In the genomic region with DNA sequence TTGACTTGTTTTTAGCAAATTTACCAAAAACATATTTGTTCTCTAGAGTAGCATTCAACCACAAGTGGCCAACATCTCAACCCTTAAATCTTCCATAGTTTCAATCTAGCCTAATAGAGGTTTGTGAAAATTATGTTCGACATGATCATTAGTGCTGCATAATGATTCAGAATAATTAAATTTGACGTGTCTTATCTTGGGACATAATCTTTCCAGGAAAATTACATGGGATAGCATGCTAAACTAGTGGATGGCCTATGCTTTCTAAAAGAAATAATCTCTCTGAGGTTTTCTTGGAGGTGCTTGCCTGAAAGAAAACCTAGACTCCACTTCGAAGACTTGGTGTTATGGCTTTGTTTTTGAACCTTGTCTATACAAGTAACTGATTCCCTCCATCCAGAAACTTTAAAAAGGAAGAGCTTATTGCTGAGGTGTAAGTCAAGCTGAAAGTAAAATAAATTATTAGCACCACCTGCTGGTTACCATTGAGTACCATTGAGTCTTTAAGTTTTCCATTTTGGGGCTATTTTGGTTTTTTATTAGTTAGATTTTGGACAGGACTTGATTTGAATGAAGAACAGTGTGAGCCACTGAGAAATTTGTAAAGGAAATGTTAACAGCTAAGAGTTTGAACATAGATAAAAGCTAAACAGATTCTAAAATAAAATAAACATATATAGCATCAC, we compare ENCODE assay signal across 8 cellular contexts. TPM values are rescaled to one million over a fixed set of nuclear protein-coding genes. Genes with fewer than 3 reads are reported as not detected.
A peak's percentile ranks its signal among the peaks of the same experiment; 100 is the strongest.
DNase-seq lines count a peak whose midpoint lies in the region; ATAC-seq and TF ChIP-seq lines count a peak whose summit lies in the region.

No MANE protein-coding gene starts in this region.

- H3K36me3 ChIP-seq in neuronal stem cell (replicated peaks in 1 of 2; ENCODE audit: control insufficient read depth in 2 of 2, insufficient read depth in 2 of 2, low read length in 2 of 2): peaks cover 19 to 84% of the 10 kb centered on the region in 2 donors

- no peak overlapping the region for H3K18ac ChIP-seq in neuronal stem cell (ENCODE audit: low read length)

- no peak overlapping the region for H4K91ac ChIP-seq in neuronal stem cell (ENCODE audit: low read depth, low read length, poor library complexity)

- H3K4me3 ChIP-seq in neuronal stem cell (ENCODE audit: low read length in 2 of 2): no peak overlapping the region

- no peak overlapping the region for H3K4me3 Mint-ChIP-seq in activated CD8-positive, alpha-beta T cell treated with anti-CD3 and anti-CD28 coated beads, Interleukin-2, amount 10 ng/mL, durations not matched to agents 7 days and 5 days

- CTCF ChIA-PET in activated CD8-positive, alpha-beta T cell treated with anti-CD3 and anti-CD28 coated beads, Interleukin-2, amount 10 ng/mL, durations not matched to agents 7 days and 5 days (lab: Charles Lee): interaction anchor here (0.6 to 3.5 kb wide), 47 partner anchors 9 to 459 kb away, joined by 3 to 61 read pairs (median 4); no protein-coding TSS in a partner anchor

- no peak overlapping the region for H4K8ac ChIP-seq in neuronal stem cell (ENCODE audit: low read depth, low read length)

- no CpG with 5 or more reads among the region's 3 CpGs for WGBS in neuronal stem cell (ENCODE audit: extremely low coverage in 2 of 2, insufficient read length in 2 of 2, insufficient replicate concordance in 1 of 2), 2 donors

- H3K4me2 ChIP-seq in neuronal stem cell (ENCODE audit: insufficient read depth, low read length, poor library complexity, severe bottlenecking): no peak overlapping the region

- peak; percentile 5 to 48 for DNase-seq in NCI-H2081 (lab: John Stamatoyannopoulos, UW)
- no peak for DNase-seq in NCI-H2081 treated with DMSO at 0.1 percent for 48 hours (lab: John Stamatoyannopoulos, UW)
- no peak for DNase-seq in activated CD8-positive, alpha-beta T cell treated with anti-CD3 and anti-CD28 coated beads, Interleukin-2, amount 10 ng/mL, durations not matched to agents 7 days and 5 days
- DNase-seq in left lobe of liver (ENCODE audit: low spot score): no peak
- no peak for DNase-seq in GM19240 (ENCODE audit: insufficient read length, low spot score)
- no peak for DNase-seq in neuronal stem cell (ENCODE audit: low spot score)
- no peak for DNase-seq in NCI-H226

- no peak overlapping the region for H2BK5ac ChIP-seq in neuronal stem cell (ENCODE audit: low read length)

- no peaks in the 10 kb centered on the region for H3K79me1 ChIP-seq in neuronal stem cell (ENCODE audit: low read depth, low read length)

- H3K4me1 Mint-ChIP-seq in activated CD8-positive, alpha-beta T cell treated with anti-CD3 and anti-CD28 coated beads, Interleukin-2, amount 10 ng/mL, durations not matched to agents 7 days and 5 days (ENCODE audit: low read depth): no peaks in the 10 kb centered on the region

- ATAC-seq in activated CD8-positive, alpha-beta T cell treated with anti-CD3 and anti-CD28 coated beads, Interleukin-2, amount 10 ng/mL, durations not matched to agents 7 days and 5 days: peak; percentile 55
- ATAC-seq in left lobe of liver: peak; percentile 58

- no peaks in the 10 kb centered on the region for H3K9me3 ChIP-seq in neuronal stem cell (replicated peaks in 1 of 2; ENCODE audit: control insufficient read depth in 2 of 2, insufficient read depth in 1 of 2, low read depth in 1 of 2, low read length in 2 of 2)

- H3K27ac Mint-ChIP-seq in activated CD8-positive, alpha-beta T cell treated with anti-CD3 and anti-CD28 coated beads, Interleukin-2, amount 10 ng/mL, durations not matched to agents 7 days and 5 days: no peak overlapping the region

- no peaks in the 10 kb centered on the region for H3K27me3 Mint-ChIP-seq in activated CD8-positive, alpha-beta T cell treated with anti-CD3 and anti-CD28 coated beads, Interleukin-2, amount 10 ng/mL, durations not matched to agents 7 days and 5 days (ENCODE audit: low read depth)

- no peak overlapping the region for H3K4ac ChIP-seq in neuronal stem cell (ENCODE audit: low read length)

- H3K27me3 ChIP-seq in neuronal stem cell (ENCODE audit: control insufficient read depth in 3 of 3, insufficient read depth in 3 of 3, low read depth in 1 of 3, low read length in 3 of 3): no peaks in the 10 kb centered on the region

- TF ChIP-seq CTCF in LNCAP (IDR thresholded peaks at IDR 0.05): peak; percentile 51

- H2AK5ac ChIP-seq in neuronal stem cell (ENCODE audit: low read depth, low read length): no peak overlapping the region

- H3K9ac ChIP-seq in neuronal stem cell (ENCODE audit: low read depth, low read length, poor library complexity): no peak overlapping the region

- H2BK120ac ChIP-seq in neuronal stem cell (ENCODE audit: low read depth, low read length): no peak overlapping the region

- no peak overlapping the region for H2BK15ac ChIP-seq in neuronal stem cell (ENCODE audit: low read length)

- POLR2A ChIA-PET in activated CD8-positive, alpha-beta T cell treated with anti-CD3 and anti-CD28 coated beads, Interleukin-2, amount 10 ng/mL, durations not matched to agents 7 days and 5 days (lab: Charles Lee): no interaction called here

- no peaks in the 10 kb centered on the region for H3K4me1 ChIP-seq in neuronal stem cell (ENCODE audit: control insufficient read depth in 2 of 2, insufficient read depth in 1 of 2, low read depth in 1 of 2, low read length in 2 of 2)

- no peak overlapping the region for H3K27ac ChIP-seq in neuronal stem cell (replicated peaks; ENCODE audit: low read length)

- no peak overlapping the region for H3K14ac ChIP-seq in neuronal stem cell (ENCODE audit: low read length)

- no peaks in the 10 kb centered on the region for H3K9me3 Mint-ChIP-seq in activated CD8-positive, alpha-beta T cell treated with anti-CD3 and anti-CD28 coated beads, Interleukin-2, amount 10 ng/mL, durations not matched to agents 7 days and 5 days (ENCODE audit: insufficient read depth)

- no peak overlapping the region for H2BK12ac ChIP-seq in neuronal stem cell (ENCODE audit: low read length)

- no peak overlapping the region for H2AFZ ChIP-seq in neuronal stem cell (ENCODE audit: low read length)

- no peak overlapping the region for H3K23ac ChIP-seq in neuronal stem cell (ENCODE audit: low read depth, low read length, poor library complexity)

- H3K36me3 Mint-ChIP-seq in activated CD8-positive, alpha-beta T cell treated with anti-CD3 and anti-CD28 coated beads, Interleukin-2, amount 10 ng/mL, durations not matched to agents 7 days and 5 days (ENCODE audit: low read depth): peaks cover 61% of the 10 kb centered on the region

RNA-seq across cellular contexts. Expression of gene COX7A2L, which starts 32.7 kb away (rescaled TPM):
- total RNA-seq in activated CD8-positive, alpha-beta T cell treated with anti-CD3 and anti-CD28 coated beads, Interleukin-2, amount 10 ng/mL, durations not matched to agents 7 days and 5 days: 100 to 1,000 TPM; 102 to 109 TPM
- total RNA-seq in left lobe of liver: 38.5 TPM
- polyA plus RNA-seq in neuronal stem cell (2013, experiment 1 of 2): 136 TPM
- 130 TPM for polyA plus RNA-seq in neuronal stem cell (2013, experiment 2 of 2)

Comparison
In these comparisons a context has a peak if more than half of its experiments do, and no peak if none do; other contexts are left out.
1. DNase-seq: peak in NCI-H2081 (2 of 2); none in NCI-H2081 treated with DMSO at 0.1 percent for 48 hours (single experiment), activated CD8-positive, alpha-beta T cell treated with anti-CD3 and anti-CD28 coated beads, Interleukin-2, amount 10 ng/mL, durations not matched to agents 7 days and 5 days (single experiment), left lobe of liver (single experiment), GM19240 (single experiment), neuronal stem cell (single experiment) and NCI-H226 (single experiment).